19 cellular contexts compared by ENCODE assay signal in genomic region chr9:135786146-135786690, GRCh38.
"Had no signal": no experiment of that assay in that cellular context is flagged by ENCODE, and none has a peak within 500 bp of the region (broad histone marks: within the 10 kb centered on the region; RNA-seq: fewer than 3 reads in every experiment).

No MANE protein-coding gene starts in this region.

- H3K9ac ChIP-seq: KMS-11, SK-N-SH had no signal

- H3K27ac ChIP-seq: KMS-11 had no signal

- FAIRE-seq: HepG2, RCC 7860 had no signal

- DNase-seq: IMR-90, Kasumi-1, MM.1S, NCI-H1092 treated with DMSO at 0.1 percent for 48 hours, NCI-H1436, NCI-H187 treated with DMSO at 0.1 percent for 48 hours, NCI-H2029 treated with DMSO at 0.1 percent for 48 hours, NCI-H2171 treated with DMSO at 0.1 percent for 48 hours, NCI-H345, NCI-H446 treated with DMSO at 0.1 percent for 48 hours, NCI-H510A treated with DMSO at 0.1 percent for 48 hours, NCI-H526, Right ventricle myocardium superior, RPMI8226, SK-N-SH, SW 1271 had no signal

- H3K4me2 ChIP-seq: KMS-11, SK-N-SH had no signal

- H3K9me3 ChIP-seq: SK-N-SH had no signal
